Comparison of ENCODE assay signal across 14 cellular contexts in the genomic region with DNA sequence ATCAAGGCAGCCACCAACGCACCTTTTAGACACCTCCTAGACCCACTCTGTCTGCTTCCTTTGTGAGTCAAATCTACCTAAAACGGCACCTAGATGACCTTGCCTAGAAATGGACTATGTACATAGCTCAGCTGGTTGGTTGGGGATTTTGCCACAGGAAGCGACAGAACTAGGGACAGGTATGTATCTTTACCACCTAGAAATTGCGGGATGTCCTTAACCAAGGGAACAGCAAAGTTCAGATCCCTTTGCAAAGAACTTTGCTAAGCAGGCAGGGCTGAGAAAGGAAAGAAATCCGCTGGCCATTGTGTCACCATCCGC. TPM values are rescaled to one million over a fixed set of nuclear protein-coding genes. Genes with fewer than 3 reads are reported as not detected.
DNase-seq lines count a peak whose midpoint lies in the region; FAIRE-seq and TF ChIP-seq lines count a peak whose summit lies in the region.
"Had no signal": no experiment of that assay in that cellular context is flagged by ENCODE, and none has a peak within 500 bp of the region (broad histone marks: within the 10 kb centered on the region; RNA-seq: fewer than 3 reads in every experiment).

No MANE protein-coding gene starts in this region.

- H3K4me2 ChIP-seq in keratinocyte (ENCODE audit: control insufficient read depth, extremely low read depth, insufficient read depth, low read depth, low read length): peak overlapping the region; percentile 91
- no peak overlapping the region for H3K4me2 ChIP-seq in skeletal muscle satellite cell (ENCODE audit: low read length)

- H3K9me1 ChIP-seq in keratinocyte (ENCODE audit: control insufficient read depth, extremely low read depth, insufficient read depth, low read length): peaks cover under 1% of the 10 kb centered on the region

- DNase-seq in HFFc6: no peak
- no peak for DNase-seq in adipocyte (ENCODE audit: low read depth)
- no peak for DNase-seq in keratinocyte (ENCODE audit: low read depth, low spot score)
- DNase-seq in activated CD8-positive, alpha-beta memory T cell treated with anti-CD3 and anti-CD28 coated beads for 24 hours: no peak
- no peak for DNase-seq in nucleus accumbens (lab: John Stamatoyannopoulos, UW)
- DNase-seq in NK-92 (lab: John Stamatoyannopoulos, UW; ENCODE audit: unreplicated experiment): no peak
- no peak for DNase-seq in activated CD4-positive, CD25-positive, alpha-beta regulatory T cell (lab: John Stamatoyannopoulos, UW)
- DNase-seq: NCI-H2171 had no signal

- H2AFZ ChIP-seq in keratinocyte (ENCODE audit: control insufficient read depth, low read length): peak overlapping the region; percentile 66

- peaks cover 10% of the 10 kb centered on the region for H4K20me1 ChIP-seq in keratinocyte (ENCODE audit: control insufficient read depth, extremely low read depth, insufficient read depth, low read length)

- H3K79me2 ChIP-seq in keratinocyte (ENCODE audit: control insufficient read depth, insufficient read depth, low read length): peaks cover 30% of the 10 kb centered on the region

- peaks cover 63% of the 10 kb centered on the region for H3K4me1 ChIP-seq in adipocyte (ENCODE audit: control insufficient read depth, insufficient read depth, low read length)
- H3K4me1 ChIP-seq in keratinocyte (ENCODE audit: control insufficient read depth, extremely low read depth, insufficient read depth, low read length): peaks cover 57% of the 10 kb centered on the region
- peaks cover 43% of the 10 kb centered on the region for H3K4me1 ChIP-seq in skeletal muscle satellite cell (ENCODE audit: control insufficient read depth, insufficient read depth, low read length)

- H3K36me3 ChIP-seq in adipocyte (ENCODE audit: control insufficient read depth, insufficient read depth, low read length, severe bottlenecking) (no peaks in the 10 kb centered on the region), keratinocyte (ENCODE audit: control insufficient read depth in 2 of 2, extremely low read depth in 1 of 2, insufficient read depth in 2 of 2, low read length in 2 of 2) (peaks cover 0 to 1% of the 10 kb centered on the region in 2 experiments), skeletal muscle satellite cell (ENCODE audit: insufficient read depth, low read length) (no peaks in the 10 kb centered on the region)

- H3K27ac Mint-ChIP-seq in HFFc6: peak overlapping the region; percentile 93
- H3K27ac Mint-ChIP-seq: activated CD8-positive, alpha-beta T cell treated with anti-CD3 and anti-CD28 coated beads, Interleukin-2, amount 10 ng/mL, durations not matched to agents 7 days and 5 days; activated naive CD4-positive, alpha-beta T cell treated with anti-CD3 and anti-CD28 coated beads, Interleukin-2, amount 10 ng/mL, durations not matched to agents 7 days and 5 days had no signal

- peak overlapping the region; percentile 82 for H3K27ac ChIP-seq in keratinocyte (ENCODE audit: control insufficient read depth, insufficient read depth, low read length)

- no peak for FAIRE-seq in keratinocyte (lab: Jason Lieb, UNC)
- FAIRE-seq: colon, D721Med had no signal

- dilution Hi-C loops in keratinocyte (cut with MboI; ENCODE audit: extremely low pct_ligation_motif_present, low sequenced_read_pairs): no loop called here

- H3K9ac ChIP-seq in adipocyte (ENCODE audit: low read length) (peak overlapping the region; percentile 91), keratinocyte (ENCODE audit: control insufficient read depth, extremely low read depth, insufficient read depth, low read length) (peak overlapping the region; percentile 94), skeletal muscle satellite cell (ENCODE audit: low read depth, low read length) (peak overlapping the region; percentile 90)

- peak overlapping the region; percentile 70; the same call in 1 of the 2 replicates for H3K4me3 Mint-ChIP-seq in HFFc6

- H3K4me3 ChIP-seq in adipocyte (ENCODE audit: low read length) (peak overlapping the region; percentile 35), keratinocyte (ENCODE audit: control insufficient read depth in 2 of 3, extremely low read depth in 1 of 3, insufficient read depth in 2 of 3, low read depth in 1 of 3, low read length in 3 of 3) (no peak overlapping the region), skeletal muscle satellite cell (ENCODE audit: low read length) (no peak overlapping the region)

- peaks cover 59% of the 10 kb centered on the region for H3K4me1 Mint-ChIP-seq in HFFc6 (ENCODE audit: low read depth)

- H3K36me3 Mint-ChIP-seq in HFFc6 (ENCODE audit: low read depth): no peaks in the 10 kb centered on the region
- H3K36me3 Mint-ChIP-seq: activated naive CD4-positive, alpha-beta T cell treated with anti-CD3 and anti-CD28 coated beads, Interleukin-2, amount 10 ng/mL, durations not matched to agents 7 days and 5 days; immature natural killer cell had no signal

- H3K9me3 ChIP-seq in adipocyte (ENCODE audit: control insufficient read depth, low read length) (no peaks in the 10 kb centered on the region), keratinocyte (ENCODE audit: control insufficient read depth, low read depth, low read length) (no peaks in the 10 kb centered on the region), skeletal muscle satellite cell (replicated peaks; ENCODE audit: low read length) (no peaks in the 10 kb centered on the region)

- no peaks in the 10 kb centered on the region for H3K9me3 Mint-ChIP-seq in HFFc6
- H3K9me3 Mint-ChIP-seq: activated naive CD4-positive, alpha-beta T cell treated with anti-CD3 and anti-CD28 coated beads, Interleukin-2, amount 10 ng/mL, durations not matched to agents 7 days and 5 days; immature natural killer cell had no signal

- peaks cover 2% of the 10 kb centered on the region; the same call in 1 of the 2 replicates for H3K27me3 Mint-ChIP-seq in HFFc6 (ENCODE audit: insufficient read depth)

- TF ChIP-seq CTCF in HFFc6 (IDR thresholded peaks at IDR 0.05): no peak
- TF ChIP-seq CTCF in keratinocyte (optimal IDR thresholded peaks at IDR 0.05 in 1 of 3, IDR thresholded peaks at IDR 0.05 in 1 of 3, conservative IDR thresholded peaks at IDR 0.05 in 1 of 3; ENCODE audit: extremely low read depth in 1 of 3, insufficient read depth in 2 of 3, low read length in 3 of 3): no peak

- H3K27me3 ChIP-seq in adipocyte (replicated peaks; ENCODE audit: control insufficient read depth, insufficient read depth, low read length): no peaks in the 10 kb centered on the region
- H3K27me3 ChIP-seq in keratinocyte (ENCODE audit: control insufficient read depth, extremely low read depth, insufficient read depth, low read length): no peaks in the 10 kb centered on the region
- H3K27me3 ChIP-seq in skeletal muscle satellite cell (ENCODE audit: control insufficient read depth, insufficient read depth, low read length): no peaks in the 10 kb centered on the region

RNA-seq across cellular contexts. Expression of a gene that starts 2.0 kb away (rescaled TPM):
- 10 to 100 TPM; 22.6 to 56.4 (median 25.4) TPM for total RNA-seq in HFFc6 (2021; fragmentation: NEBNext Ultra II Directional; extraction: Animal tissue kit (Norgen Biotek cat#: 25700))
- 67.2 to 97.9 TPM (median 68.1 TPM) in 3 replicates for polyA plus RNA-seq in keratinocyte
- 16.4 TPM for polyA plus RNA-seq in keratinocyte (2011; ENCODE audit: low read depth)
- polyA plus RNA-seq in keratinocyte (2011; cell fraction: cytosol; rRNA removed): 33.7 and 55.3 TPM in 2 replicates
- polyA plus RNA-seq in keratinocyte (2011; cell fraction: nucleus; rRNA removed): 212 and 220 TPM in 2 replicates
- polyA plus RNA-seq in keratinocyte (2012; ENCODE audit: low replicate concordance): 14.4 and 79.4 TPM in 2 replicates
- polyA minus RNA-seq in keratinocyte: 135 to 276 TPM (median 155 TPM) in 3 replicates
- polyA minus RNA-seq in keratinocyte (2011; cell fraction: cytosol; rRNA and poly(A)+ RNA removed): 130 TPM
- 202 and 246 TPM in 2 replicates for polyA minus RNA-seq in keratinocyte (2011; cell fraction: nucleus; rRNA and poly(A)+ RNA removed)
- 25.9 and 50.0 TPM in 2 replicates for total RNA-seq in skeletal muscle satellite cell (2012; rRNA removed)

RNA-seq across cellular contexts. Expression of a gene that starts 42.5 kb away (rescaled TPM):
- 100 to 1,000 TPM; 128 to 170 (median 151) TPM for total RNA-seq in HFFc6 (2021; fragmentation: NEBNext Ultra II Directional; extraction: Animal tissue kit (Norgen Biotek cat#: 25700))
- 103 to 192 TPM (median 134 TPM) in 3 replicates for polyA plus RNA-seq in keratinocyte
- 136 TPM for polyA plus RNA-seq in keratinocyte (2011; ENCODE audit: low read depth)
- 96.6 and 128 TPM in 2 replicates for polyA plus RNA-seq in keratinocyte (2011; cell fraction: cytosol; rRNA removed)
- polyA plus RNA-seq in keratinocyte (2011; cell fraction: nucleus; rRNA removed): 131 and 237 TPM in 2 replicates
- 126 and 174 TPM in 2 replicates for polyA plus RNA-seq in keratinocyte (2012; ENCODE audit: low replicate concordance)
- polyA minus RNA-seq in keratinocyte: 45.0 to 130 TPM (median 57.6 TPM) in 3 replicates
- polyA minus RNA-seq in keratinocyte (2011; cell fraction: cytosol; rRNA and poly(A)+ RNA removed): 95.0 TPM
- 62.1 and 74.8 TPM in 2 replicates for polyA minus RNA-seq in keratinocyte (2011; cell fraction: nucleus; rRNA and poly(A)+ RNA removed)
- 118 and 144 TPM in 2 replicates for total RNA-seq in skeletal muscle satellite cell (2012; rRNA removed)
